ENCODE assay signal across 25 cellular contexts in the genomic region with DNA sequence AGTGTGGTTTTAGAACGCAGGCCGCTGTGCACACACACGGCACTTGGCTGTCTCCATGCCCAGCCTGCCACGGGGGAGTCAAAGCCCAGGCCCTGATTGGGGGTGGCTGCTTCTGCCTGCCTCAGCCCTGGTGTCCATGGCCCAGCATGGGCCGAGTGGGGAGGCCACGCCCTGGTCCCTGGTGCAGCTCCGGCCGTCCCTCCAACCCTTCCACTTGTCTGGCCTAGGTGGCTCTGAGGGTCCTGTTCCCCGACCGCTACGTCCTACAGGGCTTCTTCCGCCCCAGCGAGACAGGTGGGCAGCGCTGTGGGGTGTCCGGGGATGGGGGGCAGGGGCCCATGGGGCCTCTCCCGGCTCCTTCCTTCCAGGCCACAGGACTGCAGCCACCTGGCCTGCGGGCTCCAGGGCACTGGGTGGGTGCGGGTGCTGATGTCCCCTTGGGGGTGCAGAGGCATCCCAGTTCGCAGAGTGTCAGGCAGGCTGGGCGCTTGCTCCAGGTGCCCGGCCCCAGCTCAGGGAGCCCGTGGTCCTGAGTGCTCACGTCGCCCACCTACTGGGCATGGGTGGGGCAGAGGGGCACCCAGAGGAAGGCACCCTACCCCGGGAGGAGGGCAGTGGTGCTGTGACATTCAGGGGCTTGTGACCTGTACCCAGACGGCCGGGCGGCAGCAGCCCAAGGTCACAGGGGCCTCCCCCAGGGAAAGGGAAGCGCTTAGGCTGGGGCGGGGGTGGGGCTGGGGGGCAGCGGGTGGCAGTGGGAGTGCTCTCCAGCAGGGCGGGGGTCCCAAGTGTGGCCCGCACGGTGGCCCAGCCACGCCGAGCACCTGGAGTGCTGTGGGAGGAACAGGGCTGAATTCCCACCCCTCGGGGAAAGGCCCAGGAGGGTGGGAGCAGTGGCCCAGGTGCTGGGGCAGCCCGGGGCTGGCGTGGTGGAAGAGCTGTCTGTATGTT. TPM values are rescaled to one million over a fixed set of nuclear protein-coding genes. Genes with fewer than 3 reads are reported as not detected.
"Had no signal": no experiment of that assay in that cellular context is flagged by ENCODE, and none has a peak within 500 bp of the region (broad histone marks: within the 10 kb centered on the region; RNA-seq: fewer than 3 reads in every experiment).

No MANE protein-coding gene starts in this region.

- H3K4me1 ChIP-seq: neural progenitor cell, uterus had no signal

- H3K9ac ChIP-seq: neural progenitor cell had no signal

- H3K27ac ChIP-seq: neural progenitor cell, neutrophil, ovary, right atrium auricular region, suprapubic skin, tibial artery, uterus had no signal

- H3K4me2 ChIP-seq: neural progenitor cell had no signal

- H3K4me3 ChIP-seq: left ventricle myocardium inferior, lung, neural progenitor cell, ovary, right atrium auricular region, skin epidermis, suprapubic skin, thoracic aorta, tibial artery, uterus had no signal

- ATAC-seq: left colon; natural killer cell; sciatic nerve; stimulated activated effector memory CD8-positive, alpha-beta T cell treated with anti-CD3 and anti-CD28 coated beads, Interleukin-12 subunit alpha, Interleukin-12 subunit beta, amount 100 ng/mL, for 72 hours had no signal

- H3K9me3 ChIP-seq: left ventricle myocardium inferior, neutrophil, ovary, right atrium auricular region, suprapubic skin, thoracic aorta, tibial artery, uterus had no signal

- H2AFZ ChIP-seq: neural progenitor cell had no signal

- FAIRE-seq: islet of Langerhans, kidney had no signal

- H3K27me3 ChIP-seq: neural progenitor cell, neutrophil, ovary, right atrium auricular region, suprapubic skin, tibial artery, uterus had no signal

- H3K36me3 ChIP-seq: left ventricle myocardium inferior, neural progenitor cell, ovary, right atrium auricular region, thoracic aorta, uterus had no signal

- DNase-seq: hippocampal formation; immature natural killer cell; kidney; left colon; left ventricle myocardium inferior; mesendoderm; naive B cell; natural killer cell; nephron progenitor cell; occipital lobe; ovary; stimulated activated CD4-positive, alpha-beta T cell treated with anti-CD3 and anti-CD28 coated beads, Interleukin-4, amount 100 ng/mL, for 24 hours; stimulated activated naive CD4-positive, alpha-beta T cell; tibial artery; uterus had no signal

RNA-seq across cellular contexts. Expression of a gene that starts 20.6 kb away (rescaled TPM):
- polyA plus RNA-seq: immature natural killer cell had no signal
